Comparison of ENCODE assay signal across 8 cellular contexts in the genomic region with DNA sequence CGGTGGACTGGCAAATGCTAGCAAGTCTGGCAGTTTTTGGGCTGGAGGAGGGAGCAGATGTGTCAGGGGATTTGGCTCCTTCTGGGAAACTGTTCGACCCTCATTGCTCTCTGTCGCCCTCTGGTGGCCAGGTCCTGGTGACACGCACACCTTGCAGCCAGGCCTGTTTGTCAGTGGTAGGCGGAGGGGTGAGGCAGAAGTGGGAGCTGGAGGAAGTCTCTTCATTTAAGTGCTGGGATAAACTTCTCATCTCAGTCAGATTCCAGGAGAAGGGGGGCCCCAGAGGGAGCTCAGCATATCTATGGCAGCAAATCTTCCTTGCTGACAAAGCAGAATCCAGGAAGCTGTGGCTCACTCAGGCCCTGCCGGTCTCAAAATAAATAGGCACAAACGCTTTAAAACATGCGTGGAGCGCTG.
DNase-seq lines count a peak whose midpoint lies in the region; ATAC-seq and TF ChIP-seq lines count a peak whose summit lies in the region.

No MANE protein-coding gene starts in this region.

- peaks cover 8% of the 10 kb centered on the region for H3K27me3 Mint-ChIP-seq in activated CD8-positive, alpha-beta T cell treated with anti-CD3 and anti-CD28 coated beads for 36 hours
- H3K27me3 Mint-ChIP-seq in effector memory CD8-positive, alpha-beta T cell = peaks cover 28 to 49% of the 10 kb centered on the region in 2 donors

- H2BK15ac ChIP-seq in mesendoderm (replicated peaks; ENCODE audit: low read depth) = no peak overlapping the region

- POLR2A ChIA-PET in activated CD8-positive, alpha-beta T cell treated with anti-CD3 and anti-CD28 coated beads for 36 hours (lab: Charles Lee) = no interaction called here

- CTCF ChIA-PET in activated CD8-positive, alpha-beta T cell treated with anti-CD3 and anti-CD28 coated beads for 36 hours (lab: Charles Lee) = interaction anchor here (0.6 to 3.2 kb wide), 32 partner anchors 8 to 699 kb away, joined by 3 to 17 read pairs (median 4); no protein-coding TSS in a partner anchor

- H4K8ac ChIP-seq in mesendoderm (ENCODE audit: low read depth, low read length) = no peak overlapping the region

- no peak overlapping the region for H3K4ac ChIP-seq in mesendoderm (ENCODE audit: low read depth, low read length)

- DNase-seq in AG10803 (ENCODE audit: low read depth) = peak; percentile 63
- peak; percentile 91 for DNase-seq in NCI-H69 (lab: John Stamatoyannopoulos, UW)
- peak; percentile 87 for DNase-seq in activated CD8-positive, alpha-beta T cell treated with anti-CD3 and anti-CD28 coated beads for 36 hours
- peak; percentile 72 to 78 (median 78) for DNase-seq in effector memory CD8-positive, alpha-beta T cell
- peak; percentile 94 for DNase-seq in mesendoderm
- peak; percentile 68 to 72 for DNase-seq in stimulated activated CD8-positive, alpha-beta memory T cell treated with anti-CD3 and anti-CD28 coated beads, Interleukin-2, amount 100 ng/mL, for 1 hour (ENCODE audit: low read depth in 2 of 2)

- no peak overlapping the region for H3K56ac ChIP-seq in mesendoderm (ENCODE audit: low read length)

- no peak overlapping the region for H4K5ac ChIP-seq in mesendoderm (ENCODE audit: low read length)

- peak; percentile 99 for TF ChIP-seq CTCF in AG10803 (conservative IDR thresholded peaks at IDR 0.05; ENCODE audit: low read length)
- TF ChIP-seq CTCF in activated CD8-positive, alpha-beta T cell treated with anti-CD3 and anti-CD28 coated beads for 36 hours (IDR thresholded peaks at IDR 0.05) = peak; percentile 82

- no peak overlapping the region for H3K23ac ChIP-seq in mesendoderm (ENCODE audit: low read length)

- H3K36me3 ChIP-seq in mesendoderm (ENCODE audit: control insufficient read depth, insufficient read depth, low read length) = no peaks in the 10 kb centered on the region

- H2BK120ac ChIP-seq in mesendoderm (ENCODE audit: low read depth, low read length) = no peak overlapping the region

- no peaks in the 10 kb centered on the region for H3K79me1 ChIP-seq in mesendoderm (ENCODE audit: low read length)

- H3K27me3 ChIP-seq in mesendoderm (ENCODE audit: insufficient read depth, low read length, poor library complexity) = no peaks in the 10 kb centered on the region

- H3K36me3 Mint-ChIP-seq in activated CD8-positive, alpha-beta T cell treated with anti-CD3 and anti-CD28 coated beads for 36 hours (ENCODE audit: low read depth) = no peaks in the 10 kb centered on the region
- no peaks in the 10 kb centered on the region for H3K36me3 Mint-ChIP-seq in effector memory CD8-positive, alpha-beta T cell (ENCODE audit: insufficient read depth)

- H3K4me1 Mint-ChIP-seq in activated CD8-positive, alpha-beta T cell treated with anti-CD3 and anti-CD28 coated beads for 36 hours (ENCODE audit: low read depth) = no peaks in the 10 kb centered on the region
- no peaks in the 10 kb centered on the region for H3K4me1 Mint-ChIP-seq in effector memory CD8-positive, alpha-beta T cell (ENCODE audit: low read depth in 2 of 2)

- no CpG with 5 or more reads among the region's 9 CpGs for WGBS in mesendoderm (ENCODE audit: extremely low coverage, insufficient coverage, low lambda C conversion rate)

- intact Hi-C loops in activated CD8-positive, alpha-beta T cell treated with anti-CD3 and anti-CD28 coated beads for 36 hours (cut with micrococcal nuclease) = loop anchor here (5.0 to 10.0 kb wide), 2 partner anchors 604 to 701 kb away; no protein-coding TSS in a partner anchor

- peaks cover 2% of the 10 kb centered on the region for H3K4me1 ChIP-seq in mesendoderm (ENCODE audit: control insufficient read depth, low read depth, low read length)

- H3K9me3 Mint-ChIP-seq in activated CD8-positive, alpha-beta T cell treated with anti-CD3 and anti-CD28 coated beads for 36 hours = no peaks in the 10 kb centered on the region
- H3K9me3 Mint-ChIP-seq in effector memory CD8-positive, alpha-beta T cell = no peaks in the 10 kb centered on the region

- H3K79me2 ChIP-seq in mesendoderm (ENCODE audit: control insufficient read depth, insufficient read depth, low read length) = no peaks in the 10 kb centered on the region

- no peak overlapping the region for H3K9ac ChIP-seq in mesendoderm (ENCODE audit: low read length)

- no peak overlapping the region for H3K27ac Mint-ChIP-seq in activated CD8-positive, alpha-beta T cell treated with anti-CD3 and anti-CD28 coated beads for 36 hours
- no peak overlapping the region for H3K27ac Mint-ChIP-seq in effector memory CD8-positive, alpha-beta T cell

- H3K4me2 ChIP-seq in mesendoderm (ENCODE audit: low read length) = peak overlapping the region; percentile 1

- H3K27ac ChIP-seq in mesendoderm (ENCODE audit: low read depth, low read length) = no peak overlapping the region

- H2AK5ac ChIP-seq in mesendoderm (ENCODE audit: low read length) = no peak overlapping the region

- H3K18ac ChIP-seq in mesendoderm (ENCODE audit: low read length) = peak overlapping the region; percentile 22

- no peak overlapping the region for H2BK5ac ChIP-seq in mesendoderm (ENCODE audit: low read length)

- no peak overlapping the region for H3K4me3 Mint-ChIP-seq in activated CD8-positive, alpha-beta T cell treated with anti-CD3 and anti-CD28 coated beads for 36 hours
- no peak overlapping the region for H3K4me3 Mint-ChIP-seq in effector memory CD8-positive, alpha-beta T cell

- ATAC-seq in GM19023 (IDR thresholded peaks at IDR 0.05; ENCODE audit: unreplicated experiment) (peak; percentile 79), HG03442 (IDR thresholded peaks at IDR 0.05; ENCODE audit: unreplicated experiment) (peak; percentile 73)
- ATAC-seq in activated CD8-positive, alpha-beta T cell treated with anti-CD3 and anti-CD28 coated beads for 36 hours = peak; percentile 83
- peak; percentile 78 for ATAC-seq in effector memory CD8-positive, alpha-beta T cell (replicated peaks)

- no peak overlapping the region for H3K4me3 ChIP-seq in AG10803 (ENCODE audit: low read length)
- H3K4me3 ChIP-seq in mesendoderm (ENCODE audit: low read length) = no peak overlapping the region
